ENCODE assay signal across 9 cellular contexts in genomic region chr21:15057290-15057689, GRCh38. TPM values are rescaled to one million over a fixed set of nuclear protein-coding genes. Genes with fewer than 3 reads are reported as not detected.
A peak's percentile ranks its signal among the peaks of the same experiment; 100 is the strongest.
DNase-seq lines count a peak whose midpoint lies in the region; ATAC-seq and TF ChIP-seq lines count a peak whose summit lies in the region.
"Had no signal": no experiment of that assay in that cellular context is flagged by ENCODE, and none has a peak within 500 bp of the region (broad histone marks: within the 10 kb centered on the region; RNA-seq: fewer than 3 reads in every experiment).

No MANE protein-coding gene starts in this region.

- no peak overlapping the region for H3K27ac Mint-ChIP-seq in nephron progenitor cell
- H3K27ac Mint-ChIP-seq in endothelial cell (ENCODE audit: unreplicated experiment) = no peak overlapping the region

- H3K36me3 ChIP-seq in duodenal mucosa (ENCODE audit: control insufficient read depth in 1 of 2, insufficient read depth in 2 of 2, low read length in 2 of 2) = no peaks in the 10 kb centered on the region

- no peak overlapping the region for H3K27ac ChIP-seq in duodenal mucosa (ENCODE audit: low read depth, low read length)
- no peak overlapping the region for H3K27ac ChIP-seq in foreskin keratinocyte

- ATAC-seq in GM19351 (IDR thresholded peaks at IDR 0.05; ENCODE audit: unreplicated experiment) (no peak), foreskin keratinocyte (no peak)

- peak overlapping the region; percentile 99 for H3K4me3 Mint-ChIP-seq in nephron progenitor cell
- no peak overlapping the region for H3K4me3 Mint-ChIP-seq in endothelial cell (ENCODE audit: unreplicated experiment)

- H3K9me3 Mint-ChIP-seq in nephron progenitor cell (peaks cover 16% of the 10 kb centered on the region), endothelial cell (ENCODE audit: unreplicated experiment) (no peaks in the 10 kb centered on the region)

- H3K36me3 Mint-ChIP-seq in nephron progenitor cell (ENCODE audit: low read depth) (peaks cover 41% of the 10 kb centered on the region), endothelial cell (ENCODE audit: low read depth, unreplicated experiment) (no peaks in the 10 kb centered on the region)

- H3K4me1 Mint-ChIP-seq in nephron progenitor cell = peaks cover 100% of the 10 kb centered on the region
- H3K4me1 Mint-ChIP-seq in endothelial cell (ENCODE audit: unreplicated experiment) = peaks cover 81% of the 10 kb centered on the region

- H3K27me3 ChIP-seq in duodenal mucosa (ENCODE audit: control insufficient read depth in 1 of 2, insufficient read depth in 2 of 2, low read length in 2 of 2) = no peaks in the 10 kb centered on the region
- no peaks in the 10 kb centered on the region for H3K27me3 ChIP-seq in foreskin keratinocyte

- H3K27me3 Mint-ChIP-seq in nephron progenitor cell (ENCODE audit: low read depth, poor library complexity) = peaks cover 4% of the 10 kb centered on the region
- no peaks in the 10 kb centered on the region for H3K27me3 Mint-ChIP-seq in endothelial cell (ENCODE audit: unreplicated experiment)

- peak overlapping the region; percentile 26 to 44 for H3K4me3 ChIP-seq in duodenal mucosa (ENCODE audit: low read depth in 1 of 2, low read length in 2 of 2)

- no peaks in the 10 kb centered on the region for H3K9me3 ChIP-seq in duodenal mucosa (ENCODE audit: control insufficient read depth in 1 of 2, low read length in 2 of 2)

- peak overlapping the region in 1 of 2 donors; percentile 23 for H3K9ac ChIP-seq in duodenal mucosa (ENCODE audit: low read depth in 1 of 2, low read length in 2 of 2)

- in situ Hi-C loops in Caki2 (cut with HindIII; ENCODE audit: low pct_unique_long_range_greater_than_20kb, low sequenced_read_pairs) = no loop called here

- DNase-seq in Caki2 (ENCODE audit: low read depth) = peak; percentile 62
- DNase-seq in HT-29 (ENCODE audit: low spot score) = peak; percentile 55
- no peak for DNase-seq in nephron progenitor cell
- no peak for DNase-seq in inferior parietal cortex (ENCODE audit: extremely low spot score)
- DNase-seq in endothelial cell (ENCODE audit: low spot score) = no peak
- no peak for DNase-seq in foreskin keratinocyte
- DNase-seq: amniotic stem cell had no signal

- peaks cover 86 to 94% of the 10 kb centered on the region in 2 donors for H3K4me1 ChIP-seq in duodenal mucosa (ENCODE audit: control insufficient read depth in 1 of 2, insufficient read depth in 2 of 2, low read length in 2 of 2)
- H3K4me1 ChIP-seq in foreskin keratinocyte = peaks cover 24% of the 10 kb centered on the region

- TF ChIP-seq CTCF in nephron progenitor cell (IDR thresholded peaks at IDR 0.05) = no peak
- no peak for TF ChIP-seq CTCF in endothelial cell (IDR thresholded peaks at IDR 0.05; ENCODE audit: unreplicated experiment)
- no peak for TF ChIP-seq CTCF in foreskin keratinocyte (conservative IDR thresholded peaks at IDR 0.05)

RNA-seq across cellular contexts. Expression of gene NRIP1, which starts 7.5 kb away (rescaled TPM):
- total RNA-seq in Caki2 (2014; rRNA removed; shearing (Covaris generic); ENCODE audit: low replicate concordance) = 45.4 and 50.4 TPM in 2 replicates
- total RNA-seq in HT-29 (2014; rRNA removed; shearing (Covaris generic)) = 18.6 and 24.1 TPM in 2 replicates
- total RNA-seq in endothelial cell (ENCODE audit: unreplicated experiment) = 72.1 TPM
- total RNA-seq in foreskin keratinocyte = 28.4 and 41.9 TPM in 2 replicates
- polyA plus RNA-seq in foreskin keratinocyte = 3.5 and 4.5 TPM in 2 replicates

Comparison
In these comparisons a context has a peak if more than half of its experiments do, and no peak if none do; other contexts are left out.
1. DNase-seq: peak in Caki2 (single experiment) and HT-29 (single experiment); none in nephron progenitor cell (single experiment), inferior parietal cortex (single experiment), endothelial cell (single experiment) and foreskin keratinocyte (0 of 2).